ENCODE assay signal across 8 cellular contexts in genomic region chr19:9936151-9937000, GRCh38. TPM values are rescaled to one million over a fixed set of nuclear protein-coding genes. Genes with fewer than 3 reads are reported as not detected.
DNase-seq lines count a peak whose midpoint lies in the region; ATAC-seq, FAIRE-seq and TF ChIP-seq lines count a peak whose summit lies in the region.

Gene OLFM2 (minus strand): TSS chr19:9936515. CDS start chr19:9936366, 149 bp downstream.

- peak; percentile 58 for DNase-seq in stimulated activated CD4-positive, alpha-beta T cell treated with anti-CD3 and anti-CD28 coated beads, Interleukin-15, amount 100 ng/mL, for 24 hours
- DNase-seq in stimulated activated CD4-positive, alpha-beta T cell treated with anti-CD3 and anti-CD28 coated beads, Interleukin-2, amount 100 ng/mL, for 48 hours: no peak
- DNase-seq in anterior cingulate cortex (lab: John Stamatoyannopoulos, UW): peak in 36 of 58 donors; percentile 2 to 63 (median 22)
- no peak for DNase-seq in HepG2 (ENCODE audit: low spot score)
- no peak for DNase-seq in NCI-H1694 (lab: John Stamatoyannopoulos, UW)
- no peak for DNase-seq in SJCRH30

- no peak within 1 kb of the TSS for H2AFZ ChIP-seq in HepG2 (ENCODE audit: low read length)

- intact Hi-C loops in HepG2 (cut with micrococcal nuclease; ENCODE audit: unreplicated experiment): no loop called here

- no peak for TF ChIP-seq POLR2A in HepG2 (IDR thresholded peaks at IDR 0.05; ENCODE audit: insufficient read depth in 1 of 2, low read depth in 2 of 2, low read length in 2 of 2)

- no peaks in the 10 kb centered on the region for H3K79me2 ChIP-seq in HepG2 (ENCODE audit: insufficient read depth, low read length)

- CTCF ChIA-PET in HepG2 (lab: Yijun Ruan, JAX; ENCODE audit: low intra/inter-chr PET ratio, low total read pairs): no interaction called here

- H3K27ac ChIP-seq in HepG2 (ENCODE audit: extremely low read length, insufficient read depth, low read length) (no peak within 1 kb of the TSS), thymus (ENCODE audit: low read depth) (no peak within 1 kb of the TSS), SJCRH30 (no peak within 1 kb of the TSS)

- H3K9me3 ChIP-seq in HepG2 (ENCODE audit: low read length) (no peaks in the 10 kb centered on the region), thymus (ENCODE audit: control insufficient read depth) (peaks cover 2% of the 10 kb centered on the region), SJCRH30 (replicated peaks) (no peaks in the 10 kb centered on the region)

- H3K4me2 ChIP-seq in HepG2 (ENCODE audit: low read depth, low read length): peak within 1 kb of the TSS; percentile 27; the same call in 1 of the 2 replicates

- no TSS peak for BruUV-seq in HepG2 (replicated peaks; lab: Mats Ljungman, UMichigan)

- TF ChIP-seq EP300 in HepG2 (IDR thresholded peaks at IDR 0.05; ENCODE audit: low read depth in 2 of 2, low read length in 2 of 2) (no peak), HepG2 (CRISPR knock-in tag; IDR thresholded peaks at IDR 0.05; ENCODE audit: borderline replicate concordance) (no peak)

- TF ChIP-seq RAD21 in HepG2 (CRISPR knock-in tag; IDR thresholded peaks at IDR 0.05): no peak

- ATAC-seq in HepG2: no peak
- no peak for ATAC-seq in GM21381 (IDR thresholded peaks at IDR 0.05; ENCODE audit: unreplicated experiment)

- no peaks in the 10 kb centered on the region for H4K20me1 ChIP-seq in HepG2 (ENCODE audit: insufficient read depth, low read length)

- TF ChIP-seq CTCF in HepG2 (CRISPR knock-in tag; IDR thresholded peaks at IDR 0.05): no peak

- no peak for FAIRE-seq in HepG2 (lab: Jason Lieb, UNC)

- POLR2A ChIA-PET in HepG2 (lab: Yijun Ruan, JAX): no interaction called here

- 19% methylated on average over 14 of the region's 79 CpGs for whole genome bisulfite sequencing in HepG2 (ENCODE audit: low lambda C conversion rate)
- WGBS in thymus: 2% methylated on average over 79 of the region's 79 CpGs

- H3K36me3 ChIP-seq in HepG2 (replicated peaks in 1 of 2; ENCODE audit: control insufficient read depth in 1 of 2, insufficient read depth in 2 of 2, low read length in 2 of 2) (no peaks in the 10 kb centered on the region), thymus (ENCODE audit: control insufficient read depth, insufficient read depth) (no peaks in the 10 kb centered on the region), SJCRH30 (no peaks in the 10 kb centered on the region)

- in situ Hi-C loops in HepG2 (cut with HindIII; ENCODE audit: extremely low pct_ligation_motif_present, low pct_unique_long_range_greater_than_20kb): loop anchor here (5.0 to 10.0 kb wide), 3 partner anchors 91 to 458 kb away; partner anchors contain the start of gene S1PR2

- H3K27me3 ChIP-seq in HepG2 (ENCODE audit: control insufficient read depth in 1 of 2, insufficient read depth in 2 of 2, low read length in 2 of 2) (peaks cover 0 to 21% of the 10 kb centered on the region in 2 experiments; a peak in 3 of 5 replicates), thymus (ENCODE audit: control insufficient read depth, insufficient read depth) (peaks cover 30% of the 10 kb centered on the region), SJCRH30 (no peaks in the 10 kb centered on the region)

- no peak within 1 kb of the TSS for H3K9ac ChIP-seq in HepG2 (ENCODE audit: insufficient read depth, low read depth, low read length)

- H3K4me3 ChIP-seq in HepG2 (replicated peaks in 1 of 3; ENCODE audit: insufficient read depth in 1 of 3, low read depth in 2 of 3, low read length in 3 of 3) (peak within 1 kb of the TSS in 2 of 3 experiments; percentile 39 to 50; a peak in 3 of 6 replicates), thymus (ENCODE audit: low read length) (peak within 1 kb of the TSS; percentile 52), SJCRH30 (no peak within 1 kb of the TSS)

- H3K4me1 ChIP-seq in HepG2 (ENCODE audit: insufficient read depth, low read length) (peaks cover 7% of the 10 kb centered on the region), thymus (ENCODE audit: control insufficient read depth, insufficient read depth, low read length) (no peaks in the 10 kb centered on the region), SJCRH30 (no peaks in the 10 kb centered on the region)

TF ChIP-seq in HepG2, 621 proteins besides CTCF, POLR2A, EP300 and RAD21 (continues in another document):
- TF ChIP-seq FOSL1 (CRISPR knock-in tag; IDR thresholded peaks at IDR 0.05; ENCODE audit: borderline replicate concordance) (no peak), ZBTB34 (CRISPR knock-in tag; IDR thresholded peaks at IDR 0.05) (no peak), ZBTB10 (CRISPR knock-in tag; IDR thresholded peaks at IDR 0.05; ENCODE audit: borderline replicate concordance) (no peak)

RNA-seq across cellular contexts. Expression of gene OLFM2, which starts in this region (rescaled TPM):
- total RNA-seq in HepG2 (2016; rRNA removed; fragmentation: Illumina TruSeq; extraction: Trizol): 0.11 and 0.20 TPM in 2 replicates
- total RNA-seq in HepG2 (2016; cell fraction: cytosol; rRNA removed; fragmentation: Illumina TruSeq; extraction: Trizol; ENCODE audit: low read depth): 0.53 TPM in 1 of 2 replicates, not detected in the other
- 0.06 and 0.24 TPM in 2 replicates for total RNA-seq in HepG2 (2016; cell fraction: insoluble cytoplasmic fraction; rRNA removed; fragmentation: Illumina TruSeq; extraction: Trizol)
- 0.31 and 0.37 TPM in 2 replicates for total RNA-seq in HepG2 (2016; cell fraction: membrane; rRNA removed; fragmentation: Illumina TruSeq; extraction: Trizol)
- not detected in 2 replicates for total RNA-seq in HepG2 (2016; cell fraction: nucleus; rRNA removed; fragmentation: Illumina TruSeq; extraction: Trizol)
- 0.51 and 0.63 TPM in 2 replicates for polyA plus RNA-seq in HepG2 (2011; rRNA removed)
- polyA plus RNA-seq in HepG2 (2011; cell fraction: cytosol; rRNA removed): 0.24 and 0.54 TPM in 2 replicates
- 0.12 TPM in 1 of 2 replicates, not detected in the other for polyA plus RNA-seq in HepG2 (2011; cell fraction: nucleus; rRNA removed)
- 0.16 and 0.19 TPM in 2 replicates for polyA plus RNA-seq in HepG2 (2012)
- polyA plus RNA-seq in HepG2 (2016; cell fraction: cytosol; fragmentation: Illumina TruSeq; extraction: Trizol; ENCODE audit: low read depth): 0.21 and 0.27 TPM in 2 replicates
- 0.17 TPM in 1 of 2 replicates, not detected in the other for polyA plus RNA-seq in HepG2 (2016; cell fraction: insoluble cytoplasmic fraction; fragmentation: Illumina TruSeq; extraction: Trizol; ENCODE audit: low read depth)
- 0.53 and 0.72 TPM in 2 replicates for polyA plus RNA-seq in HepG2 (2016; cell fraction: membrane; fragmentation: Illumina TruSeq; extraction: Trizol; ENCODE audit: low read depth)
- not detected in 2 replicates for polyA plus RNA-seq in HepG2 (2016; cell fraction: nucleus; fragmentation: Illumina TruSeq; extraction: Trizol; ENCODE audit: insufficient read depth, low read depth)
- polyA minus RNA-seq in HepG2 (2011; rRNA and poly(A)+ RNA removed; ENCODE audit: low replicate concordance): 0.88 TPM in 1 of 2 replicates, not detected in the other
- polyA minus RNA-seq in HepG2 (2011; cell fraction: cytosol; rRNA and poly(A)+ RNA removed): 0.30 TPM in 1 of 2 replicates, not detected in the other
- not detected in 2 replicates for polyA minus RNA-seq in HepG2 (2011; cell fraction: nucleus; rRNA and poly(A)+ RNA removed)
- 14.3 TPM for polyA plus RNA-seq in thymus
- 0.20 TPM in 1 of 2 replicates, not detected in the other for total RNA-seq in SJCRH30 (2014; rRNA removed; shearing (Covaris generic))

Comparison
In these comparisons a context has a peak if more than half of its experiments do, and no peak if none do; other contexts are left out.
1. DNase-seq: peak in stimulated activated CD4-positive, alpha-beta T cell treated with anti-CD3 and anti-CD28 coated beads, Interleukin-15, amount 100 ng/mL, for 24 hours (single experiment) and anterior cingulate cortex (36 of 58); none in stimulated activated CD4-positive, alpha-beta T cell treated with anti-CD3 and anti-CD28 coated beads, Interleukin-2, amount 100 ng/mL, for 48 hours (0 of 2), HepG2 (single experiment), NCI-H1694 (single experiment) and SJCRH30 (0 of 2).